In the genomic region with DNA sequence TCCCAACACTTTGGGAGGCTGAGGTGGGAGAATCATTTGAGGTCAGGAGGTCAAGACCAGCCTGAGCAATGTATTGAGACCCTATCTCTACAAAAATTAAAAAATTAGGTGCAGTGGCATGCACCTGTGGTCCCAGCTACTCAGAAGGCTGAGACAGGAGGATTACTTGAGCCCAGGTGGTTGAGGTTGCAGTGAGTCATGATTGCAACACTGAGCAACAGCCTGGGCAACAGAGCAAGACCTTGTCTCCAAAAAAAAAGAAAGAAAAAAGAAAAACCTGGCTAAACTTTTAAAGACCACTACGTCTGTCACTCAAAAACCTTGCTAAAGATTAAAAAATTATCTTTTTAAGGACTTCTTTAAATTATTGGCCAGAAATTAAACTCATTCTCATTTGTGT, we compare ENCODE assay signal across 2 cellular contexts.
TF ChIP-seq lines count a peak whose summit lies in the region.

No MANE protein-coding gene starts in this region.

TF ChIP-seq in HepG2, 621 proteins besides CTCF, POLR2A, EP300 and RAD21:
- TF ChIP-seq CEBPB (IDR thresholded peaks at IDR 0.05; ENCODE audit: borderline replicate concordance, low read depth, low read length) (peak; percentile 35; the same call in 1 of the 2 replicates), FOSL2 (CRISPR knock-in tag; IDR thresholded peaks at IDR 0.05) (peak; percentile 74), SOX5 (CRISPR knock-in tag; IDR thresholded peaks at IDR 0.05; ENCODE audit: borderline replicate concordance) (no peak)
- TF ChIP-seq, protein P1, sequence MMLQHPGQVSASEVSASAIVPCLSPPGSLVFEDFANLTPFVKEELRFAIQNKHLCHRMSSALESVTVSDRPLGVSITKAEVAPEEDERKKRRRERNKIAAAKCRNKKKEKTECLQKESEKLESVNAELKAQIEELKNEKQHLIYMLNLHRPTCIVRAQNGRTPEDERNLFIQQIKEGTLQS (CRISPR knock-in tag; IDR thresholded peaks at IDR 0.05) = peak; percentile 31; the same call in 1 of the 2 replicates

TF ChIP-seq in K562, 482 proteins besides CTCF, POLR2A, EP300 and RAD21:
- TF ChIP-seq PPARD (CRISPR knock-in tag; IDR thresholded peaks at IDR 0.05) (no peak), CEBPG (CRISPR knock-in tag; IDR thresholded peaks at IDR 0.05) (peak; percentile 47; the same call in 1 of the 2 replicates), CEBPG (tag; conservative IDR thresholded peaks at IDR 0.05 in 1 of 2, IDR thresholded peaks at IDR 0.05 in 1 of 2) (peak in 1 of 2 experiments; percentile 41; a peak in 1 of 4 replicates)
TF ChIP-seq in K562: peak in this region for 1.
